13 cellular contexts compared by ENCODE assay signal in the genomic region with DNA sequence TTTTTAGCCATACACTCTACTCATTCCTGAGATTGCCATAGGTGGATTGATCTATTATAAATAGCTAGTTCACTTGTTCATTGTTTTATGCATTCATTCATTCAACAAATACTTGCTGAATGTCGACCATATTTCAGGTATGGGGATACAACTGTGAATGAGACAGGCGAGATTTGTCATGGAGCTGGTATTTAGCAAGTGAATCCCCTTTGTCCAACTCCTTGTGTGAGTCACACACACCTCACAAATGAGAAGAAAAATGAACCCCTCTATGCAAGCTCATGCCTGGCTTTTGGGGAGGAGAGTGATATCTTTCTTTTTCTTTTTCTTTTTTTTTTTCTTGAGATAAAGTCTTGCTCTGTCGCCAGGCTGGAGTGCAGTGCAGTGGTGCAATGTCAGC. TPM values are rescaled to one million over a fixed set of nuclear protein-coding genes. Genes with fewer than 3 reads are reported as not detected.
"Had no signal": no experiment of that assay in that cellular context is flagged by ENCODE, and none has a peak within 500 bp of the region (broad histone marks: within the 10 kb centered on the region; RNA-seq: fewer than 3 reads in every experiment).

No MANE protein-coding gene starts in this region.

- H3K9me3 ChIP-seq: stomach, thyroid gland had no signal

- H3K9me3 Mint-ChIP-seq: T-cell had no signal

- H3K4me3 Mint-ChIP-seq: activated naive CD8-positive, alpha-beta T cell had no signal

- H3K36me3 Mint-ChIP-seq: activated naive CD8-positive, alpha-beta T cell; T-cell had no signal

- ATAC-seq: left ventricle myocardium superior, T-cell had no signal

- H3K27ac ChIP-seq: thyroid gland had no signal

- FAIRE-seq: endothelial cell of umbilical vein, urothelium cell line had no signal

- DNase-seq: activated CD4-positive, alpha-beta T cell treated with anti-CD3 and anti-CD28 coated beads for 48 hours; activated gamma-delta T cell; activated T-cell treated with anti-CD3 and anti-CD28 coated beads, Interleukin-2, amount 50 U/mL, for 1 hour; anterior cingulate cortex; left ventricle myocardium superior; stimulated activated CD4-positive, alpha-beta T cell treated with anti-CD3 and anti-CD28 coated beads, Interleukin-4, amount 100 ng/mL, for 24 hours; stomach; T-cell; thyroid gland had no signal

- H3K4me3 ChIP-seq: stomach, thyroid gland had no signal

- H3K27me3 Mint-ChIP-seq: activated naive CD8-positive, alpha-beta T cell; T-cell had no signal

- H3K36me3 ChIP-seq: stomach, thyroid gland had no signal

- H3K27me3 ChIP-seq: thyroid gland had no signal

RNA-seq across cellular contexts. Expression of gene AMPD3, which starts 1.8 kb away (rescaled TPM):
- polyA plus RNA-seq: neural cell had no signal
